1 cellular context compared by ENCODE assay signal in the genomic region with DNA sequence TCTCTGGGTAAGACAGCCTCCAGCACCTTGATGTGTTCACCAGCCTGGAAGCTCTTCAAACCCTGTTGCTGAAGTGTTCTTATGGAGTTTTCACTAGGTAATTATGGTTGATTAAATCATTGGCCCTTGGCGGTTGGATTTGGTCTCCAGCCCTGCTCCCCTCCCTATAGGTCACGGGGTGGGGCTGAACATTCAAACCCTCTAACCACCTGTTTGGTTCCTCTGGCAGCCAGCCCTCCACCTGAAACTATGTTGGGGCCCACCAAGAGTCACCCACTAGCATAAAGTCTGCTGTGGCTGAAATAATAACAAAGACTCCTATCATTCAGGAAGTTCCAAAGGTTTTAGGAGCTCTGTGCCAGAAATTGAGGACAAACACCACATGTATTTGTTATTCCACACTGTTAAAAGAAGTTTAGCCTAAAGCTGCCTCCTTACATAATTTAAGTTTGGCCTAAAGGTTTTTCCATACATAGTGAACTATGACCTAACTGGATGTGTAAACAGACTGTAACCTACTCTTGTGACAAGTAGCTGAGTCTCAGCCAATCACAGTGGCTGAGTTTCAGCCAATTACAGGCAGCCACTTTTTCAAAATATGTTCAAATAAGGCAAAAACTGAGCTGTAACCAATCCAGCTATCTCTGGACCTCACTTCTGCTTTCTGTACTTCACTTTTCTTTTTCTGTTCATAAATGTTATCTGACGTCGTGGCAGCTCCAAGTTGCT.
TF ChIP-seq lines count a peak whose summit lies in the region.

No MANE protein-coding gene starts in this region.

TF ChIP-seq in K562, 482 proteins besides CTCF, POLR2A, EP300 and RAD21 (continued from another document):
- TF ChIP-seq, protein P1, sequence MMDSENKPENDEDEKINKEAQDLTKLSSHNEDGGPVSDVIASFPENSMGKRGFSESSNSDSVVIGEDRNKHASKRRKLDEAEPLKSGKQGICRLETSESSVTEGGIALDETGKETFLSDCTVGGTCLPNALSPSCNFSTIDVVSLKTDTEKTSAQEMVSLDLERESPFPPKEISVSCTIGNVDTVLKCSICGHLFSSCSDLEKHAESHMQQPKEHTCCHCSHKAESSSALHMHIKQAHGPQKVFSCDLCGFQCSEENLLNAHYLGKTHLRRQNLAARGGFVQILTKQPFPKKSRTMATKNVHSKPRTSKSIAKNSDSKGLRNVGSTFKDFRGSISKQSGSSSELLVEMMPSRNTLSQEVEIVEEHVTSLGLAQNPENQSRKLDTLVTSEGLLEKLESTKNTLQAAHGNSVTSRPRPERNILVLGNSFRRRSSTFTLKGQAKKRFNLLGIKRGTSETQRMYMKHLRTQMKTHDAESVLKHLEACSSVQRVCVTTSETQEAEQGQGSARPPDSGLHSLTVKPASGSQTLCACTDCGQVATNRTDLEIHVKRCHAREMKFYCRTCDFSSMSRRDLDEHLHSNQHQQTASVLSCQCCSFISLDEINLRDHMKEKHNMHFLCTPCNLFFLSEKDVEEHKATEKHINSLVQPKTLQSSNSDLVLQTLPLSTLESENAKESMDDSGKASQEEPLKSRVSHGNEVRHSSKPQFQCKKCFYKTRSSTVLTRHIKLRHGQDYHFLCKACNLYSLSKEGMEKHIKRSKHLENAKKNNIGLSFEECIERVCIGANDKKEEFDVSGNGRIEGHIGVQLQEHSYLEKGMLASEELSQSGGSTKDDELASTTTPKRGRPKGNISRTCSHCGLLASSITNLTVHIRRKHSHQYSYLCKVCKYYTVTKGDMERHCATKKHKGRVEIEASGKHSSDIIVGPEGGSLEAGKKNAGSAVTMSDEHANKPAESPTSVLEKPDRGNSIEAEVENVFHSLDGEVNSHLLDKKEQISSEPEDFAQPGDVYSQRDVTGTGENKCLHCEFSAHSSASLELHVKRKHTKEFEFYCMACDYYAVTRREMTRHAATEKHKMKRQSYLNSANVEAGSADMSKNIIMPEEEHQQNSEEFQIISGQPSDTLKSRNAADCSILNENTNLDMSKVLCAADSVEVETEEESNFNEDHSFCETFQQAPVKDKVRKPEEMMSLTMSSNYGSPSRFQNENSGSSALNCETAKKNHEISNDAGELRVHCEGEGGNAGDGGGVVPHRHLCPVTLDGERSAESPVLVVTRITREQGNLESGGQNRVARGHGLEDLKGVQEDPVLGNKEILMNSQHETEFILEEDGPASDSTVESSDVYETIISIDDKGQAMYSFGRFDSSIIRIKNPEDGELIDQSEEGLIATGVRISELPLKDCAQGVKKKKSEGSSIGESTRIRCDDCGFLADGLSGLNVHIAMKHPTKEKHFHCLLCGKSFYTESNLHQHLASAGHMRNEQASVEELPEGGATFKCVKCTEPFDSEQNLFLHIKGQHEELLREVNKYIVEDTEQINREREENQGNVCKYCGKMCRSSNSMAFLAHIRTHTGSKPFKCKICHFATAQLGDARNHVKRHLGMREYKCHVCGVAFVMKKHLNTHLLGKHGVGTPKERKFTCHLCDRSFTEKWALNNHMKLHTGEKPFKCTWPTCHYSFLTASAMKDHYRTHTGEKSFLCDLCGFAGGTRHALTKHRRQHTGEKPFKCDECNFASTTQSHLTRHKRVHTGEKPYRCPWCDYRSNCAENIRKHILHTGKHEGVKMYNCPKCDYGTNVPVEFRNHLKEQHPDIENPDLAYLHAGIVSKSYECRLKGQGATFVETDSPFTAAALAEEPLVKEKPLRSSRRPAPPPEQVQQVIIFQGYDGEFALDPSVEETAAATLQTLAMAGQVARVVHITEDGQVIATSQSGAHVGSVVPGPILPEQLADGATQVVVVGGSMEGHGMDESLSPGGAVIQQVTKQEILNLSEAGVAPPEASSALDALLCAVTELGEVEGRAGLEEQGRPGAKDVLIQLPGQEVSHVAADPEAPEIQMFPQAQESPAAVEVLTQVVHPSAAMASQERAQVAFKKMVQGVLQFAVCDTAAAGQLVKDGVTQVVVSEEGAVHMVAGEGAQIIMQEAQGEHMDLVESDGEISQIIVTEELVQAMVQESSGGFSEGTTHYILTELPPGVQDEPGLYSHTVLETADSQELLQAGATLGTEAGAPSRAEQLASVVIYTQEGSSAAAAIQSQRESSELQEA (IDR thresholded peaks at IDR 0.05; ENCODE audit: low read depth), result peak; percentile 73; the same call in 1 of the 2 replicates
- TF ChIP-seq ZNF239 (CRISPR knock-in tag; IDR thresholded peaks at IDR 0.05), result no peak
- TF ChIP-seq ZNF324 (CRISPR knock-in tag; IDR thresholded peaks at IDR 0.05), result no peak
- no peak for TF ChIP-seq DACH1 (IDR thresholded peaks at IDR 0.05; ENCODE audit: partially characterized antibody)
- TF ChIP-seq RBM39 (optimal IDR thresholded peaks at IDR 0.05; ENCODE audit: low read depth, low read length), result no peak
- TF ChIP-seq CXXC5 (CRISPR knock-in tag; IDR thresholded peaks at IDR 0.05), result no peak
- no peak for TF ChIP-seq ZNF444 (CRISPR knock-in tag; IDR thresholded peaks at IDR 0.05)
- no peak for TF ChIP-seq ARID1B (IDR thresholded peaks at IDR 0.05)
- TF ChIP-seq ZNF197 (CRISPR knock-in tag; IDR thresholded peaks at IDR 0.05; ENCODE audit: low read depth), result no peak
- no peak for TF ChIP-seq THRAP3 (IDR thresholded peaks at IDR 0.05; ENCODE audit: borderline replicate concordance)
- no peak for TF ChIP-seq ILF3 (IDR thresholded peaks at IDR 0.05; ENCODE audit: borderline replicate concordance)
- TF ChIP-seq SMARCB1 (IDR thresholded peaks at IDR 0.05; ENCODE audit: insufficient read length, low read depth), result no peak
- TF ChIP-seq, protein P2, sequence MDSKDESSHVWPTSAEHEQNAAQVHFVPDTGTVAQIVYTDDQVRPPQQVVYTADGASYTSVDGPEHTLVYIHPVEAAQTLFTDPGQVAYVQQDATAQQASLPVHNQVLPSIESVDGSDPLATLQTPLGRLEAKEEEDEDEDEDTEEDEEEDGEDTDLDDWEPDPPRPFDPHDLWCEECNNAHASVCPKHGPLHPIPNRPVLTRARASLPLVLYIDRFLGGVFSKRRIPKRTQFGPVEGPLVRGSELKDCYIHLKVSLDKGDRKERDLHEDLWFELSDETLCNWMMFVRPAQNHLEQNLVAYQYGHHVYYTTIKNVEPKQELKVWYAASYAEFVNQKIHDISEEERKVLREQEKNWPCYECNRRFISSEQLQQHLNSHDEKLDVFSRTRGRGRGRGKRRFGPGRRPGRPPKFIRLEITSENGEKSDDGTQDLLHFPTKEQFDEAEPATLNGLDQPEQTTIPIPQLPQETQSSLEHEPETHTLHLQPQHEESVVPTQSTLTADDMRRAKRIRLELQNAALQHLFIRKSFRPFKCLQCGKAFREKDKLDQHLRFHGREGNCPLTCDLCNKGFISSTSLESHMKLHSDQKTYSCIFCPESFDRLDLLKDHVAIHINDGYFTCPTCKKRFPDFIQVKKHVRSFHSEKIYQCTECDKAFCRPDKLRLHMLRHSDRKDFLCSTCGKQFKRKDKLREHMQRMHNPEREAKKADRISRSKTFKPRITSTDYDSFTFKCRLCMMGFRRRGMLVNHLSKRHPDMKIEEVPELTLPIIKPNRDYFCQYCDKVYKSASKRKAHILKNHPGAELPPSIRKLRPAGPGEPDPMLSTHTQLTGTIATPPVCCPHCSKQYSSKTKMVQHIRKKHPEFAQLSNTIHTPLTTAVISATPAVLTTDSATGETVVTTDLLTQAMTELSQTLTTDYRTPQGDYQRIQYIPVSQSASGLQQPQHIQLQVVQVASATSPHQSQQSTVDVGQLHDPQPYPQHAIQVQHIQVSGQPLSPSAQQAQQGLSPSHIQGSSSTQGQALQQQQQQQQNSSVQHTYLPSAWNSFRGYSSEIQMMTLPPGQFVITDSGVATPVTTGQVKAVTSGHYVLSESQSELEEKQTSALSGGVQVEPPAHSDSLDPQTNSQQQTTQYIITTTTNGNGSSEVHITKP (IDR thresholded peaks at IDR 0.05; ENCODE audit: partially characterized antibody), result no peak
